18 cellular contexts compared by ENCODE assay signal in the genomic region with DNA sequence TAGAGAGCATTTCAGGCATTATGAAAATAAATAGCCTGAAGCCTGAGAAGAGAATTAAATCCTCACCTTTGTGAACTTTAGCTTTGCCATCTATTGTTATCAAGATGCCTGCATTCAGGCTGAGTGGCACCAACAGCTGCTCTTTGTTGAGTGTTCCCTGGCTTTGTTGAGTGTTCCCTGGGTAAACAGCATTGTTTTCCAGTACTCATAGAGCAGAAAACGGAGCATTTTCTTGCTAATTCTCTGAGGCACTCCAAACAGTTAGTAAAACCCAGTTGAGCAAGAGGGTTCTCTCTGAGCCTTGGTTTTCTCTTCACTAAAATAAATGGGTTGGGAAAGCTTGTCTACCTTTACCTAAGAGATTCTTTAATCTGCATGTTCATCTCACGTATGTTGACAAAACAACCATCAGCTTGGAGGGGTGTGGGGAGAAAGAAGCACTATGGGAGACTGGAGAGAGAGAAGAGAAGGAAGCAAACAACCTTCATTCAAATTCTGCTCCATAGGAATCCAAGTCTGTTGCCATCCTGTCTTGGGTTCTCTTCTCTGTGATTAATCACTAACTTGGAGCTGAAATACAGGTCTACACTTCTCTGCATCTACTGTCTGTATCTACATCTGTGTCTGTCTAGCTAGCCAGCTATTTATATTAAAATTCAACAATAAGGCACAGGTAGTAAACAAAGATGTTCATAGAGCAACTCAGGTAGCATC.
DNase-seq lines count a peak whose midpoint lies in the region; ATAC-seq and TF ChIP-seq lines count a peak whose summit lies in the region.
"Had no signal": no experiment of that assay in that cellular context is flagged by ENCODE, and none has a peak within 500 bp of the region (broad histone marks: within the 10 kb centered on the region; RNA-seq: fewer than 3 reads in every experiment).

No MANE protein-coding gene starts in this region.

- ATAC-seq in GM23338, result peak; percentile 86
- ATAC-seq in GM21381 (IDR thresholded peaks at IDR 0.05; ENCODE audit: unreplicated experiment), result no peak

- no peak overlapping the region for H2AFZ ChIP-seq in GM23338

- no peak overlapping the region; the same call in 1 of the 2 replicates for H3K27ac ChIP-seq in GM23338 (ENCODE audit: low read depth)

- H3K27me3 Mint-ChIP-seq in GM23338 (ENCODE audit: insufficient read depth, low read depth, poor library complexity), result no peaks in the 10 kb centered on the region
- H3K27me3 Mint-ChIP-seq: CD4-positive, alpha-beta memory T cell had no signal

- no peak overlapping the region for H3K4me3 Mint-ChIP-seq in GM23338
- H3K4me3 Mint-ChIP-seq: CD4-positive, alpha-beta memory T cell had no signal

- no peaks in the 10 kb centered on the region for H3F3A ChIP-seq in GM23338 (replicated peaks; ENCODE audit: low read depth)

- peaks cover 6% of the 10 kb centered on the region for H3K4me1 ChIP-seq in GM23338 (ENCODE audit: insufficient read depth)
- H3K4me1 ChIP-seq: HAP-1 had no signal

- no peaks in the 10 kb centered on the region for H3K36me3 ChIP-seq in GM23338 (ENCODE audit: insufficient read depth)
- H3K36me3 ChIP-seq: HAP-1 had no signal

- peaks cover 65% of the 10 kb centered on the region for H3K9me3 Mint-ChIP-seq in GM23338

- no peaks in the 10 kb centered on the region for H3K79me2 ChIP-seq in GM23338 (replicated peaks; ENCODE audit: insufficient read depth)

- no peak overlapping the region for H3K4me3 ChIP-seq in GM23338
- H3K4me3 ChIP-seq: HAP-1, lung had no signal

- no peaks in the 10 kb centered on the region for H3K27me3 ChIP-seq in GM23338 (ENCODE audit: insufficient read depth)

- no peak overlapping the region for H3K4me2 ChIP-seq in GM23338

- H3K36me3 Mint-ChIP-seq in GM23338 (ENCODE audit: low read depth), result no peaks in the 10 kb centered on the region
- H3K36me3 Mint-ChIP-seq: CD4-positive, alpha-beta memory T cell had no signal

- no peaks in the 10 kb centered on the region for H3K9me2 ChIP-seq in GM23338 (ENCODE audit: insufficient read depth)

- H3K27ac Mint-ChIP-seq in GM23338, result no peak overlapping the region
- H3K27ac Mint-ChIP-seq: CD4-positive, alpha-beta memory T cell had no signal

- peaks cover 4% of the 10 kb centered on the region; the same call in 2 of the 3 replicates for H3K4me1 Mint-ChIP-seq in GM23338
- H3K4me1 Mint-ChIP-seq: CD4-positive, alpha-beta memory T cell had no signal

- H4K20me1 ChIP-seq in GM23338 (replicated peaks; ENCODE audit: insufficient read depth), result no peaks in the 10 kb centered on the region

- DNase-seq in GM23338 (ENCODE audit: low spot score) (peak; percentile 44), NCI-H146 (lab: John Stamatoyannopoulos, UW) (peak; percentile 84), NCI-H510A (lab: John Stamatoyannopoulos, UW) (peak; percentile 73), iPS-NIHi11 (ENCODE audit: low spot score) (peak; percentile 37), NOMO-1 treated with dmso at 0.1 percent for 144 hours (lab: John Stamatoyannopoulos, UW; ENCODE audit: unreplicated experiment) (no peak)
- DNase-seq in activated effector memory CD4-positive, alpha-beta T cell treated with Interleukin-2 at 50 U/mL for 16 hours, result no peak
- no peak for DNase-seq in activated CD4-positive, CD25-positive, alpha-beta regulatory T cell treated with anti-CD3 and anti-CD28 coated beads, Interleukin-2, amount 50 U/mL, for 72 hours
- DNase-seq: activated CD4-positive, alpha-beta T cell treated with anti-CD3 and anti-CD28 coated beads for 4 hours; anterior cingulate cortex; CD4-positive, alpha-beta memory T cell; central memory CD4-positive, alpha-beta T cell; effector CD8-positive, alpha-beta T cell; glutamatergic neuron; posterior cingulate gyrus; stimulated activated CD4-positive, alpha-beta T cell treated with anti-CD3 and anti-CD28 coated beads, Interleukin-4, amount 100 ng/mL, for 1 hour had no signal

- TF ChIP-seq CTCF in GM23338 (conservative IDR thresholded peaks at IDR 0.05; ENCODE audit: low read depth in 2 of 2), result no peak

TF ChIP-seq in GM23338, 12 proteins besides CTCF, POLR2A, EP300 and RAD21:
- TF ChIP-seq NANOG (IDR thresholded peaks at IDR 0.05; ENCODE audit: borderline replicate concordance), result 0 out of 2 replicates have a peak, but pooled peaks have one; percentile 19
- no peak for TF ChIP-seq ZNF114 (CRISPR knock-in tag; IDR thresholded peaks at IDR 0.05)

Comparison
In these comparisons a context has a peak if more than half of its experiments do, and no peak if none do; other contexts are left out.
1. DNase-seq: peak in GM23338 (single experiment), NCI-H146 (single experiment), NCI-H510A (single experiment) and iPS-NIHi11 (single experiment); none in activated effector memory CD4-positive, alpha-beta T cell treated with Interleukin-2 at 50 U/mL for 16 hours (single experiment), activated CD4-positive, CD25-positive, alpha-beta regulatory T cell treated with anti-CD3 and anti-CD28 coated beads, Interleukin-2, amount 50 U/mL, for 72 hours (single experiment) and NOMO-1 treated with dmso at 0.1 percent for 144 hours (single experiment).